In the genomic region with DNA sequence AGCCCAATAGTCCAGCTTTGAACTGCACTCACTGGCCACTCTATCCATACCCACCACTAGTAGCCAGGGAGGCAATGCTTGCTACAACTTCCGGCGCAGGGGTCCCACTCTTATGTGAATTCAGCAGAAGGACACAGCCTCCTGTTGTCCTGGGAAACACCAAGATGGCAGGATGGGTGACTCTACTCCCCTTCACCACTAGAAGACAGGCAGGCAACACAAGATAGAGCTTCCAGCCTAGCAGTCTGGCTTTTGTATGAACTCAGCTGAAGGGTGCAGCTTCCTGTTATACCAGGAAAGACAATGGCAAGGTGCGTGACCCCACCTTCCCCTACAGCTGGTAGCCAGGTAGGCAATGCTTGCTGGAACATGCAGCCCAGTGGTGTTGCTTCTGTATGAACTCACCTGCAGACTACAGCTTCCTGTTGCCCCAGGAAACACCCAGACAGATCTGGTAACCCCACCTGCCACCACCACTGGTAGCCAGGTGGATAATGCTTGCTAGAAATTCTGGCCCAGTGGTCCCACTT, we compare ENCODE assay signal across 21 cellular contexts.
"Had no signal": no experiment of that assay in that cellular context is flagged by ENCODE, and none has a peak within 500 bp of the region (broad histone marks: within the 10 kb centered on the region; RNA-seq: fewer than 3 reads in every experiment).

No MANE protein-coding gene starts in this region.

- H3K4me3 ChIP-seq: K562 had no signal

- DNase-seq: Kasumi-1, MM.1S, NCI-H1092 treated with DMSO at 0.1 percent for 48 hours, NCI-H1436, NCI-H187, NCI-H2029, NCI-H2081 treated with DMSO at 0.1 percent for 48 hours, NCI-H2171, NCI-H226, NCI-H446, NCI-H510A, NCI-H524 treated with DMSO at 0.1 percent for 48 hours, NCI-H774, Right ventricle myocardium superior, RPMI8226, SK-N-SH, SW 1271, T-cell had no signal

- H3K27ac ChIP-seq: KMS-11 had no signal

- ATAC-seq: HepG2, K562, T-cell had no signal
